Comparison of ENCODE assay signal across 20 cellular contexts in genomic region chr11:16773981-16774710, GRCh38.
"Had no signal": no experiment of that assay in that cellular context is flagged by ENCODE, and none has a peak within 500 bp of the region (broad histone marks: within the 10 kb centered on the region; RNA-seq: fewer than 3 reads in every experiment).

No MANE protein-coding gene starts in this region.

- H3K36me3 ChIP-seq: prostate gland, thoracic aorta had no signal

- H3K27ac ChIP-seq: cardiac muscle cell, esophagus squamous epithelium, prostate gland, SK-N-MC, thoracic aorta had no signal

- DNase-seq: activated CD4-positive, alpha-beta T cell treated with anti-CD3 and anti-CD28 coated beads for 48 hours; activated CD4-positive, CD25-positive, alpha-beta regulatory T cell; activated CD8-positive, alpha-beta T cell treated with anti-CD3 and anti-CD28 coated beads, Interleukin-2, amount 10 ng/mL, durations not matched to agents 7 days and 5 days; activated naive CD8-positive, alpha-beta T cell treated with anti-CD3 and anti-CD28 coated beads for 36 hours; amniotic stem cell; dermis blood vessel endothelial cell; effector memory CD4-positive, alpha-beta T cell; esophagus squamous epithelium; mesendoderm; natural killer cell; right cardiac atrium; small intestine; stimulated activated CD4-positive, alpha-beta T cell treated with anti-CD3 and anti-CD28 coated beads, Interleukin-15, amount 100 ng/mL, for 24 hours; stimulated activated CD4-positive, alpha-beta T cell treated with anti-CD3 and anti-CD28 coated beads, Interleukin-4, amount 100 ng/mL, for 1 hour; T-helper 1 cell; T-helper 9 cell had no signal

- H3K27me3 ChIP-seq: cardiac muscle cell had no signal

- ATAC-seq: activated CD8-positive, alpha-beta T cell treated with anti-CD3 and anti-CD28 coated beads, Interleukin-2, amount 10 ng/mL, durations not matched to agents 7 days and 5 days; natural killer cell; right cardiac atrium had no signal

- FAIRE-seq: small intestine had no signal

- H3K4me3 ChIP-seq: cardiac muscle cell, esophagus squamous epithelium, prostate gland, SK-N-MC, thoracic aorta had no signal

- H3K9me3 ChIP-seq: esophagus squamous epithelium, prostate gland, thoracic aorta had no signal

- H3K4me1 ChIP-seq: prostate gland had no signal
